Comparison of ENCODE assay signal across 29 cellular contexts in the genomic region with DNA sequence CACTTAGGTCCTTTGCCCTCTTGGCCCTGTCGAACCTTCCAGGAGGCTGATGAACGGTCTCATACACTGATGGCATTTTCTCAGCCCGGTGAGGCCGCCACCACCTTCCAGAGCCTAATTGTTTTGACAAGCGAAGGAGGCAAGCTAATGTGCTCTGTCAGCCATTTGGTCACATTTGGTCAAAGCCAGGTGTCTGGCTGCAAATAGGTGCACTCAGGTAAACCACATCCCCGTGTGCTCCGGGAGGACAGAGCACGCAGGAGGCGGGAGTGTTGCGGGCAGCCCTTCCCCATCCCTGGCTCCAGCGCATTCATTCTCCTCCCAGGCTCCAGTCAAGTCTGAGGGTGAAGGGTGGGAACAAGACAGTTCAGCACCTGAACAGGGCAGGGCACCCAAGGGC.
DNase-seq lines count a peak whose midpoint lies in the region; ATAC-seq and TF ChIP-seq lines count a peak whose summit lies in the region.
"Had no signal": no experiment of that assay in that cellular context is flagged by ENCODE, and none has a peak within 500 bp of the region (broad histone marks: within the 10 kb centered on the region; RNA-seq: fewer than 3 reads in every experiment).

No MANE protein-coding gene starts in this region.

- intact Hi-C loops in sigmoid colon (cut with DNase I) = no loop called here

- peak overlapping the region in 8 of 11 experiments; percentile 15 to 68 (median 52); a peak in 14 of 22 replicates for H3K4me2 ChIP-seq in BLaER1 treated with 17β-estradiol and CSF1 and Interleukin-3, amounts not matched to agents 10 nM and 100 nM
- H3K4me2 ChIP-seq: A549, SK-N-SH had no signal

- H3K4me1 ChIP-seq in BLaER1 treated with 17β-estradiol and CSF1 and Interleukin-3, amounts not matched to agents 10 nM and 100 nM = peaks cover 24 to 95% (median 81%) of the 10 kb centered on the region in 10 experiments
- no peaks in the 10 kb centered on the region for H3K4me1 ChIP-seq in sigmoid colon
- H3K4me1 ChIP-seq: A549 had no signal

- H3K36me3 ChIP-seq in BLaER1 treated with 17β-estradiol and CSF1 and Interleukin-3, amounts not matched to agents 10 nM and 100 nM = peaks cover 0 to 75% (median 10%) of the 10 kb centered on the region in 11 experiments; a peak in 11 of 22 replicates
- peaks cover 65% of the 10 kb centered on the region for H3K36me3 ChIP-seq in KOPT-K1 (ENCODE audit: insufficient read depth, low read length)
- no peaks in the 10 kb centered on the region for H3K36me3 ChIP-seq in sigmoid colon

- WGBS in sigmoid colon, 2 donors = 96% methylated on average over 11 of the region's 11 CpGs

- no peaks in the 10 kb centered on the region for H3K9me3 ChIP-seq in BLaER1 treated with 17β-estradiol and CSF1 and Interleukin-3, amounts not matched to agents 10 nM and 100 nM (replicated peaks in 1 of 11)
- H3K9me3 ChIP-seq in KOPT-K1 (ENCODE audit: insufficient read depth, low read length, poor library complexity, severe bottlenecking) = no peaks in the 10 kb centered on the region
- no peaks in the 10 kb centered on the region for H3K9me3 ChIP-seq in sigmoid colon
- H3K9me3 ChIP-seq: A549, SK-N-SH had no signal

- peak overlapping the region in 1 of 2 donors; percentile 49 for H3K27ac Mint-ChIP-seq in effector memory CD8-positive, alpha-beta T cell

- H3K27ac ChIP-seq in BLaER1 treated with 17β-estradiol and CSF1 and Interleukin-3, amounts not matched to agents 10 nM and 100 nM = peak overlapping the region in 2 of 11 experiments; percentile 9 to 20; a peak in 1 of 22 replicates
- H3K27ac ChIP-seq in KOPT-K1 (ENCODE audit: low read depth, low read length, poor library complexity, severe bottlenecking) (peak overlapping the region; percentile 27), sigmoid colon (no peak overlapping the region)
- H3K27ac ChIP-seq: A549, C4-2B, HL-60 had no signal

- peaks cover 3% of the 10 kb centered on the region for H3K36me3 Mint-ChIP-seq in effector memory CD8-positive, alpha-beta T cell (ENCODE audit: insufficient read depth)

- no peak overlapping the region for H3K4me3 ChIP-seq in BLaER1 treated with 17β-estradiol and CSF1 and Interleukin-3, amounts not matched to agents 10 nM and 100 nM
- H3K4me3 ChIP-seq in sigmoid colon = no peak overlapping the region
- H3K4me3 ChIP-seq: A549 had no signal

- H3K4me1 Mint-ChIP-seq in effector memory CD8-positive, alpha-beta T cell (ENCODE audit: low read depth in 2 of 2) = peaks cover 17 to 33% of the 10 kb centered on the region in 2 donors

- ATAC-seq in GM21529 (IDR thresholded peaks at IDR 0.05; ENCODE audit: unreplicated experiment) = no peak
- no peak for ATAC-seq in effector memory CD8-positive, alpha-beta T cell (replicated peaks)
- no peak for ATAC-seq in HG03108 (IDR thresholded peaks at IDR 0.05; ENCODE audit: unreplicated experiment)
- ATAC-seq: A549; CD8-positive, alpha-beta T cell; PC-3 had no signal

- TF ChIP-seq POLR2A in sigmoid colon (IDR thresholded peaks at IDR 0.05) = no peak

- TF ChIP-seq CTCF in sigmoid colon (IDR thresholded peaks at IDR 0.05) = no peak

- H3K9ac ChIP-seq in BLaER1 treated with 17β-estradiol and CSF1 and Interleukin-3, amounts not matched to agents 10 nM and 100 nM = no peak overlapping the region
- H3K9ac ChIP-seq: SK-N-SH had no signal

- TF ChIP-seq EP300 in sigmoid colon (IDR thresholded peaks at IDR 0.05) = no peak

- H4K20me1 ChIP-seq in BLaER1 treated with 17β-estradiol and CSF1 and Interleukin-3, amounts not matched to agents 10 nM and 100 nM = peaks cover 0 to 69% (median 0%) of the 10 kb centered on the region in 11 experiments; a peak in 4 of 22 replicates

- H3K4me3 Mint-ChIP-seq in effector memory CD8-positive, alpha-beta T cell = no peak overlapping the region
- H3K4me3 Mint-ChIP-seq: CD8-positive, alpha-beta T cell had no signal

- no peaks in the 10 kb centered on the region for H3K27me3 Mint-ChIP-seq in effector memory CD8-positive, alpha-beta T cell

- H3K27me3 ChIP-seq in BLaER1 treated with 17β-estradiol and CSF1 and Interleukin-3, amounts not matched to agents 10 nM and 100 nM = no peaks in the 10 kb centered on the region
- no peaks in the 10 kb centered on the region for H3K27me3 ChIP-seq in sigmoid colon

- DNase-seq in islet precursor cell = peak; percentile 45
- peak; percentile 54 for DNase-seq in sigmoid colon
- no peak for DNase-seq in effector memory CD8-positive, alpha-beta T cell
- DNase-seq: AML-193; CD8-positive, alpha-beta T cell; DMS 273 treated with DMSO at 0.1 percent for 48 hours; DMS79; GF-D8; GOT3; HCEC 1CT; Karpas-422; NCI-H1092 treated with DMSO at 0.1 percent for 48 hours; NCI-H1436; NCI-H187; NCI-H2081 treated with DMSO at 0.1 percent for 48 hours; NCI-H2171; NCI-H226; NCI-H524; NCI-H748 treated with DMSO at 0.1 percent for 48 hours; PC-3; SK-N-SH; SW 1271 had no signal

- H3K9me3 Mint-ChIP-seq in effector memory CD8-positive, alpha-beta T cell = no peaks in the 10 kb centered on the region
- H3K9me3 Mint-ChIP-seq: CD8-positive, alpha-beta T cell had no signal

Comparison
In these comparisons a context has a peak if more than half of its experiments do, and no peak if none do; other contexts are left out.
1. DNase-seq: peak in islet precursor cell (single experiment) and sigmoid colon (single experiment); none in effector memory CD8-positive, alpha-beta T cell (0 of 3).